Comparison of ENCODE assay signal across 19 cellular contexts in the genomic region with DNA sequence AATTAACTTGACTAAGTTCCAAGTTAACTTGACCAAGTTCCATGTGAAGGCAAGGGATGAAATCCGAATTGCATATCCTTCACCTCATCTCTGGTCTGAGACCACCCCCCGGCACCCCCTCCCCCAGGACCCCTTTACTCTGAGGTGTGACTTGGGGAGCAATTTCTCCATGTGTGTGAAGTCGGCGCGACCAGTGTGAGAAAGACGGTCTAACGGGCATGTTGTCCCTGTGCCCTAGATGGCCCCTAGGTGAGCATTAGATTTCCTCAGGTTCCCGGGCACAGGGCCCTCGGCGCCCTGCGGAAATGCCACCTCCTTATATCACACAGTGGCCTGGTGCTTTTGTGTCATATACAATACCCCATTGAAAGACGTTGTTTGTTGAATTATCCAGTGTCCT.
A peak's percentile ranks its signal among the peaks of the same experiment; 100 is the strongest.
DNase-seq lines count a peak whose midpoint lies in the region; ATAC-seq and TF ChIP-seq lines count a peak whose summit lies in the region.
"Had no signal": no experiment of that assay in that cellular context is flagged by ENCODE, and none has a peak within 500 bp of the region (broad histone marks: within the 10 kb centered on the region; RNA-seq: fewer than 3 reads in every experiment).

No MANE protein-coding gene starts in this region.

- no peak for TF ChIP-seq CTCF in psoas muscle (IDR thresholded peaks at IDR 0.05)

- H3K4me3 ChIP-seq in H7 (ENCODE audit: insufficient read depth, low read depth, low read length) (no peak overlapping the region), psoas muscle (no peak overlapping the region)
- H3K4me3 ChIP-seq: left lung, suprapubic skin had no signal

- ATAC-seq in psoas muscle (no peak), HG03457 (IDR thresholded peaks at IDR 0.05; ENCODE audit: unreplicated experiment) (no peak), GM19035 (IDR thresholded peaks at IDR 0.05; ENCODE audit: unreplicated experiment) (no peak)

- H3K27me3 ChIP-seq in H7 (ENCODE audit: control insufficient read depth, insufficient read depth, low read length) (no peaks in the 10 kb centered on the region), psoas muscle (ENCODE audit: insufficient read depth in 3 of 3, low read length in 2 of 3) (no peaks in the 10 kb centered on the region)
- H3K27me3 ChIP-seq: left lung, suprapubic skin had no signal

- peaks cover 5% of the 10 kb centered on the region for H3K9me3 Mint-ChIP-seq in activated T-cell treated with anti-CD3 and anti-CD28 coated beads, Interleukin-2, amount 50 U/mL, for 24 hours
- peaks cover 12% of the 10 kb centered on the region for H3K9me3 Mint-ChIP-seq in dendritic cell treated with granulocyte-macrophage colony-stimulating factor and Interleukin-4, amounts not matched to agents 40 ng/mL and 50 ng/mL, for 4 days

- H3K36me3 Mint-ChIP-seq in activated T-cell treated with anti-CD3 and anti-CD28 coated beads, Interleukin-2, amount 50 U/mL, for 24 hours (ENCODE audit: low read depth): peaks cover 8% of the 10 kb centered on the region
- peaks cover 28% of the 10 kb centered on the region for H3K36me3 Mint-ChIP-seq in dendritic cell treated with granulocyte-macrophage colony-stimulating factor and Interleukin-4, amounts not matched to agents 40 ng/mL and 50 ng/mL, for 4 days (ENCODE audit: low read depth)

- WGBS in psoas muscle, 3 donors: 87 to 89% (median 89%) methylated on average over 12 of the region's 12 CpGs

- intact Hi-C loops in dendritic cell treated with granulocyte-macrophage colony-stimulating factor and Interleukin-4, amounts not matched to agents 40 ng/mL and 50 ng/mL, for 4 days (cut with micrococcal nuclease): loop anchor here (1.0 to 10.0 kb wide), 7 partner anchors 91 to 769 kb away; no protein-coding TSS in a partner anchor
- intact Hi-C loops in psoas muscle (cut with DNase I): loop anchor here (2.0 to 10.0 kb wide), 11 partner anchors 101 to 1179 kb away; a partner anchor contains a TSS

- H3K4me3 Mint-ChIP-seq in activated T-cell treated with anti-CD3 and anti-CD28 coated beads, Interleukin-2, amount 50 U/mL, for 24 hours: no peak overlapping the region
- H3K4me3 Mint-ChIP-seq in dendritic cell treated with granulocyte-macrophage colony-stimulating factor and Interleukin-4, amounts not matched to agents 40 ng/mL and 50 ng/mL, for 4 days: no peak overlapping the region
- H3K4me3 Mint-ChIP-seq: activated T-cell treated with anti-CD3 and anti-CD28 coated beads, Interleukin-2, amount 50 U/mL, for 4 hours; mesothelial cell of epicardium; naive B cell; stimulated activated memory B cell treated with anti-CD40 and anti-IgM and Interleukin-4, amounts not matched to agents 10 μg/mL and 1 μg/mL and 100 μg/mL, for 72 hours had no signal

- peak overlapping the region; percentile 23 for H3K27ac ChIP-seq in psoas muscle
- H3K27ac ChIP-seq: 22Rv1, suprapubic skin had no signal

- no peaks in the 10 kb centered on the region for H3K27me3 Mint-ChIP-seq in activated T-cell treated with anti-CD3 and anti-CD28 coated beads, Interleukin-2, amount 50 U/mL, for 24 hours
- H3K27me3 Mint-ChIP-seq in dendritic cell treated with granulocyte-macrophage colony-stimulating factor and Interleukin-4, amounts not matched to agents 40 ng/mL and 50 ng/mL, for 4 days: no peaks in the 10 kb centered on the region
- H3K27me3 Mint-ChIP-seq: naive B cell; stimulated activated memory B cell treated with anti-CD40 and anti-IgM and Interleukin-4, amounts not matched to agents 10 μg/mL and 1 μg/mL and 100 μg/mL, for 72 hours had no signal

- H3K9me3 ChIP-seq in psoas muscle: no peaks in the 10 kb centered on the region
- H3K9me3 ChIP-seq: Caco-2, SK-N-SH, suprapubic skin had no signal

- DNase-seq in activated T-cell treated with anti-CD3 and anti-CD28 coated beads, Interleukin-2, amount 50 U/mL, for 24 hours: peak; percentile 25
- no peak for DNase-seq in activated T-cell treated with anti-CD3 and anti-CD28 coated beads, Interleukin-2, amount 50 U/mL, for 1 hour
- DNase-seq in H7 (peak; percentile 25), psoas muscle (no peak), NCI-H510A treated with DMSO at 0.1 percent for 48 hours (lab: John Stamatoyannopoulos, UW) (no peak)
- DNase-seq: NCI-H187 treated with DMSO at 0.1 percent for 48 hours, NCI-H524 treated with DMSO at 0.1 percent for 48 hours had no signal

- no peaks in the 10 kb centered on the region; the same call in 1 of the 2 replicates for H3K36me3 ChIP-seq in H7 (replicated peaks; ENCODE audit: control insufficient read depth, insufficient read depth, low read length)
- H3K36me3 ChIP-seq in psoas muscle (ENCODE audit: insufficient read depth in 1 of 2, low read depth in 1 of 2): peaks cover 1 to 22% of the 10 kb centered on the region in 2 donors

- no peak overlapping the region for H3K27ac Mint-ChIP-seq in activated T-cell treated with anti-CD3 and anti-CD28 coated beads, Interleukin-2, amount 50 U/mL, for 24 hours
- H3K27ac Mint-ChIP-seq in dendritic cell treated with granulocyte-macrophage colony-stimulating factor and Interleukin-4, amounts not matched to agents 40 ng/mL and 50 ng/mL, for 4 days: peak overlapping the region; percentile 18
- H3K27ac Mint-ChIP-seq: mesothelial cell of epicardium; stimulated activated memory B cell treated with anti-CD40 and anti-IgM and Interleukin-4, amounts not matched to agents 10 μg/mL and 1 μg/mL and 100 μg/mL, for 72 hours had no signal

- H3K4me1 Mint-ChIP-seq in activated T-cell treated with anti-CD3 and anti-CD28 coated beads, Interleukin-2, amount 50 U/mL, for 24 hours (ENCODE audit: low read depth): peaks cover 2% of the 10 kb centered on the region
- H3K4me1 Mint-ChIP-seq in dendritic cell treated with granulocyte-macrophage colony-stimulating factor and Interleukin-4, amounts not matched to agents 40 ng/mL and 50 ng/mL, for 4 days (ENCODE audit: low read depth): peaks cover 54% of the 10 kb centered on the region
- H3K4me1 Mint-ChIP-seq: naive B cell had no signal

- peaks cover 35% of the 10 kb centered on the region for H3K4me1 ChIP-seq in psoas muscle
- H3K4me1 ChIP-seq: Caco-2 had no signal

Comparison
In these comparisons a context has a peak if more than half of its experiments do, and no peak if none do; other contexts are left out.
1. DNase-seq: peak in activated T-cell treated with anti-CD3 and anti-CD28 coated beads, Interleukin-2, amount 50 U/mL, for 24 hours (single experiment) and H7 (single experiment); none in activated T-cell treated with anti-CD3 and anti-CD28 coated beads, Interleukin-2, amount 50 U/mL, for 1 hour (single experiment), psoas muscle (0 of 2) and NCI-H510A treated with DMSO at 0.1 percent for 48 hours (single experiment).